In the genomic region with DNA sequence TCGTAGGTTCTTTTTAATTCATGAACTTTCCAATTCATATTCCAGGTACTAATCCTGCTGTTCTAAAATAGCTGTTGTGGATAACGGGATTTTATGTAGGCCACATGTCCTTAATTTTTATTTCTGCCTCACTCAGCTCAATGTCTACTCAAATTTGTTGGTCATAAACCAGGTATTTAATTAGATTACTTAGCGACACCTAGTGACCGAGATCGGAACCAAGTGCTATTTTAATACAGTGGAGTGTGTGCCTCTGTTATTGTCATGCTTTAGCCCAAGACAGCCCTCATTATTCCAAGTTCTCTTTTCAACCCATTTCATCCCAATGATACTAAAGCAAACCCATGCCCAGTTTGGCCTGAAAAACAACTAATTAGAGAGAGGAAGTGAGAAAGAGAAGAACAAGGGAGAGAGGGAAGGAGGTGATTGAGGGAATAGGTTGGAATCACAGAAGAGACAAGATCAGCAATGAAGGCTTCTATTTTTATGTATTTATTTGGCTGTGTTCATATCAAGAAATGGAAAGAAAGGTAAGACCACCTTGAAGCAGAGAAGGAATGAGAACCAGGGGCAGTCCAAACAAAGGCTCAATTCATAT, we compare ENCODE assay signal across 8 cellular contexts. TPM values are rescaled to one million over a fixed set of nuclear protein-coding genes. Genes with fewer than 3 reads are reported as not detected.
DNase-seq lines count a peak whose midpoint lies in the region; ATAC-seq and TF ChIP-seq lines count a peak whose summit lies in the region.

No MANE protein-coding gene starts in this region.

- H3K27me3 ChIP-seq in MM.1S (replicated peaks; ENCODE audit: insufficient read depth, low read length) (no peaks in the 10 kb centered on the region), RWPE2 (ENCODE audit: insufficient read depth, poor library complexity, severe bottlenecking) (no peaks in the 10 kb centered on the region)

- H4K20me1 ChIP-seq in MM.1S (ENCODE audit: insufficient read depth, low read length): no peaks in the 10 kb centered on the region

- no peaks in the 10 kb centered on the region for H3K9me2 ChIP-seq in MM.1S (replicated peaks; ENCODE audit: insufficient read depth, low read length)

- H3K79me2 ChIP-seq in MM.1S (ENCODE audit: low read length): no peaks in the 10 kb centered on the region

- no peak overlapping the region for H2AFZ ChIP-seq in MM.1S (ENCODE audit: low read length)

- no peak overlapping the region for H3K27ac Mint-ChIP-seq in activated naive CD4-positive, alpha-beta T cell treated with anti-CD3 and anti-CD28 coated beads, Interleukin-2, amount 50 U/mL, for 72 hours

- no peak overlapping the region for H3K4me2 ChIP-seq in MM.1S (ENCODE audit: low read depth, low read length)

- H3F3A ChIP-seq in MM.1S (ENCODE audit: insufficient read depth, low read length): no peaks in the 10 kb centered on the region

- ATAC-seq in GM21423 (IDR thresholded peaks at IDR 0.05; ENCODE audit: unreplicated experiment): peak; percentile 62
- ATAC-seq in RWPE2 (ENCODE audit: low read depth): peak; percentile 67
- peak; percentile 58 to 65 for ATAC-seq in activated naive CD4-positive, alpha-beta T cell treated with anti-CD3 and anti-CD28 coated beads, Interleukin-2, amount 50 U/mL, for 72 hours
- ATAC-seq in Right ventricle myocardium superior (ENCODE audit: poor library complexity): peak; percentile 89
- ATAC-seq in GM19035 (IDR thresholded peaks at IDR 0.05; ENCODE audit: unreplicated experiment): no peak

- TF ChIP-seq CTCF in MM.1S (IDR thresholded peaks at IDR 0.05; ENCODE audit: low read length) (peak; percentile 79), RWPE2 (IDR thresholded peaks at IDR 0.05; ENCODE audit: poor library complexity, severe bottlenecking) (peak; percentile 89), retinal pigment epithelial cell (conservative IDR thresholded peaks at IDR 0.05; ENCODE audit: low read depth, low read length) (peak; percentile 67)

- H3K9me3 ChIP-seq in MM.1S (replicated peaks; ENCODE audit: insufficient read depth, low read length) (no peaks in the 10 kb centered on the region), RWPE2 (ENCODE audit: severe bottlenecking) (no peaks in the 10 kb centered on the region)

- H3K27ac ChIP-seq in MM.1S (ENCODE audit: low read length): no peak overlapping the region
- H3K27ac ChIP-seq in RWPE2 (ENCODE audit: poor library complexity, severe bottlenecking): no peak overlapping the region

- H3K4me1 ChIP-seq in MM.1S (ENCODE audit: low read length) (peaks cover 6% of the 10 kb centered on the region; the same call in 1 of the 2 replicates), RWPE2 (ENCODE audit: insufficient read depth, poor library complexity, severe bottlenecking) (peaks cover 14% of the 10 kb centered on the region)

- no peak overlapping the region for H3K9ac ChIP-seq in MM.1S (ENCODE audit: low read length)

- no peaks in the 10 kb centered on the region for H3K36me3 Mint-ChIP-seq in activated naive CD4-positive, alpha-beta T cell treated with anti-CD3 and anti-CD28 coated beads, Interleukin-2, amount 50 U/mL, for 72 hours

- H3K4me3 ChIP-seq in MM.1S (ENCODE audit: low read length) (no peak overlapping the region), RWPE2 (ENCODE audit: severe bottlenecking) (no peak overlapping the region), retinal pigment epithelial cell (ENCODE audit: low read length) (no peak overlapping the region)

- H3K36me3 ChIP-seq in MM.1S (replicated peaks; ENCODE audit: insufficient read depth, low read length) (no peaks in the 10 kb centered on the region), RWPE2 (ENCODE audit: low read depth) (0 out of 2 replicates have a peak, but pooled peaks cover 3% of the 10 kb centered on the region)

- DNase-seq in COLO668 (lab: John Stamatoyannopoulos, UW; ENCODE audit: unreplicated experiment) (peak; percentile 81), MM.1S (peak; percentile 83), RWPE2 (ENCODE audit: low spot score) (no peak), Right ventricle myocardium superior (no peak), retinal pigment epithelial cell (ENCODE audit: low read depth) (peak; percentile 40)
- DNase-seq in activated naive CD4-positive, alpha-beta T cell treated with anti-CD3 and anti-CD28 coated beads, Interleukin-2, amount 50 U/mL, for 72 hours (ENCODE audit: low spot score in 2 of 2): peak in 1 of 2 donors; percentile 61

- no peaks in the 10 kb centered on the region for H3K9me3 Mint-ChIP-seq in activated naive CD4-positive, alpha-beta T cell treated with anti-CD3 and anti-CD28 coated beads, Interleukin-2, amount 50 U/mL, for 72 hours

- intact Hi-C loops in Right ventricle myocardium superior (cut with DNase I): loop anchor here (5.0 kb wide), 2 partner anchors 291 to 586 kb away; no protein-coding TSS in a partner anchor

RNA-seq across cellular contexts. Expression of a gene that starts 45.9 kb away (rescaled TPM):
- total RNA-seq in activated naive CD4-positive, alpha-beta T cell treated with anti-CD3 and anti-CD28 coated beads, Interleukin-2, amount 50 U/mL, for 72 hours: 1 to 10 TPM in 1 of 2 donors, not detected in 1; 1.9 TPM
- total RNA-seq in Right ventricle myocardium superior: not detected

Comparison
In these comparisons a context has a peak if more than half of its experiments do, and no peak if none do; other contexts are left out.
1. DNase-seq: peak in COLO668 (single experiment), MM.1S (single experiment) and retinal pigment epithelial cell (single experiment); none in RWPE2 (single experiment) and Right ventricle myocardium superior (single experiment).
2. Peak in every context shown above with its lines, with median percentiles within 50 percentile points of each other: CTCF ChIP-seq.